In genomic region chr1:47538530-47538929, GRCh38 we compare ENCODE assay signal across 2 cellular contexts.
A peak's percentile ranks its signal among the peaks of the same experiment; 100 is the strongest.
DNase-seq lines count a peak whose midpoint lies in the region; TF ChIP-seq lines count a peak whose summit lies in the region.
"Not testable (repeated sequence)": the region's sequence is repeated elsewhere in the genome, so short reads cannot be mapped to it uniquely, and the experiment has no call there.

No MANE protein-coding gene starts in this region.

- H3K36me3 ChIP-seq in HEK293 (ENCODE audit: control insufficient read depth in 2 of 2, insufficient read depth in 1 of 2, low read length in 2 of 2), result not testable (repeated sequence)

- H3K4me1 ChIP-seq in HEK293 (ENCODE audit: control insufficient read depth, insufficient read depth, low read length), result peaks cover 23% of the 10 kb centered on the region

- not testable (repeated sequence) for TF ChIP-seq CTCF in HEK293 (tag by site-specific recombination; IDR thresholded peaks at IDR 0.05)

- not testable (repeated sequence) for H3K4me3 ChIP-seq in HEK293 (ENCODE audit: low read depth, low read length)

- H3K9me3 ChIP-seq in HEK293 (ENCODE audit: control insufficient read depth, insufficient read depth, low read depth, low read length), result not testable (repeated sequence)

- peak; percentile 17 for DNase-seq in posterior vena cava (ENCODE audit: low spot score)

- H3K27ac ChIP-seq in HEK293 (ENCODE audit: extremely low read depth, low read depth, low read length), result not testable (repeated sequence)

- CTCF ChIA-PET in HEK293 (lab: Yijun Ruan, JAX), result interaction anchor here (0.5 to 2.7 kb wide), 5 partner anchors 9 to 151 kb away, joined by 3 to 16 read pairs (median 3); no protein-coding TSS in a partner anchor

- intact Hi-C loops in posterior vena cava (cut with DNase I), result not testable (repeated sequence)

- POLR2A ChIA-PET in HEK293 (lab: Yijun Ruan, JAX), result not testable (repeated sequence)

TF ChIP-seq in HEK293, 187 proteins besides CTCF, POLR2A, EP300 and RAD21:
- TF ChIP-seq ZNF146 (tag by site-specific recombination; IDR thresholded peaks at IDR 0.05) (peak; percentile 97), ZNF580 (tag by site-specific recombination; IDR thresholded peaks at IDR 0.05) (peak; percentile 69)
